Comparison of ENCODE assay signal across 1 cellular context in the genomic region with DNA sequence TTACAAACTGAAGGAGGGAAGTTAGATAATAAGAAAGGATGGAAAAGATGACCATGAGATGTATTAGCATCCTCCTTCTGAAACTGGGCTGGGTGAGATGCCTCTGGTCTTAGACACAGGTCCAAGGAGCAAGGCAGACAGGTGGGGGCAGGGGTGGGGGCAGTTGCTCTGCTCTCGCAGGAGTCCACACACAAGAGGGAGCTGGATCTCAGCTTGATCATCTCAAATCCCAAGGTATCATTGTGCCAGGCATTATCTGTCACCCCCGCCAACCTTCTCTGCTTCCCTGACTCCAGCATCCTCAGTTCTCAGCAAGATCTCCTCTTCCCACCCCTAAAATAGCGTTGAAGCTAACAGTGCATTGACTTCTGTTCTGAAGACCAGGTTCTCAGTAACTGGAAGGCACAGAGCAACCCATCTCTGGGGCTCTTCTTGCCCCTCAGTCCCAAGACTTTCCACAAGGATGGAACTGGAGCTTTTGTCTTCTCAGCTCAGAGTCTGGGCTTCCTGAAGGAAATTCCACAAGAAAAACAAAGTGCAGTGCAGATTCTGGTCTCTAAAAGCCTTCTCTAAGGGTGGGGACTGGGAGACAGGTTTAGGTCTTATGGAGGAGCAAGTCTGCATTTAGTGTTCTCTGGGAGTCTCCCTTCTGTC.
TF ChIP-seq lines count a peak whose summit lies in the region.

No MANE protein-coding gene starts in this region.

TF ChIP-seq in GM23338, 12 proteins besides CTCF, POLR2A, EP300 and RAD21 (continued from another document):
- no peak for TF ChIP-seq STAT1 (IDR thresholded peaks at IDR 0.05; ENCODE audit: unreplicated experiment)
- TF ChIP-seq, protein P1, sequence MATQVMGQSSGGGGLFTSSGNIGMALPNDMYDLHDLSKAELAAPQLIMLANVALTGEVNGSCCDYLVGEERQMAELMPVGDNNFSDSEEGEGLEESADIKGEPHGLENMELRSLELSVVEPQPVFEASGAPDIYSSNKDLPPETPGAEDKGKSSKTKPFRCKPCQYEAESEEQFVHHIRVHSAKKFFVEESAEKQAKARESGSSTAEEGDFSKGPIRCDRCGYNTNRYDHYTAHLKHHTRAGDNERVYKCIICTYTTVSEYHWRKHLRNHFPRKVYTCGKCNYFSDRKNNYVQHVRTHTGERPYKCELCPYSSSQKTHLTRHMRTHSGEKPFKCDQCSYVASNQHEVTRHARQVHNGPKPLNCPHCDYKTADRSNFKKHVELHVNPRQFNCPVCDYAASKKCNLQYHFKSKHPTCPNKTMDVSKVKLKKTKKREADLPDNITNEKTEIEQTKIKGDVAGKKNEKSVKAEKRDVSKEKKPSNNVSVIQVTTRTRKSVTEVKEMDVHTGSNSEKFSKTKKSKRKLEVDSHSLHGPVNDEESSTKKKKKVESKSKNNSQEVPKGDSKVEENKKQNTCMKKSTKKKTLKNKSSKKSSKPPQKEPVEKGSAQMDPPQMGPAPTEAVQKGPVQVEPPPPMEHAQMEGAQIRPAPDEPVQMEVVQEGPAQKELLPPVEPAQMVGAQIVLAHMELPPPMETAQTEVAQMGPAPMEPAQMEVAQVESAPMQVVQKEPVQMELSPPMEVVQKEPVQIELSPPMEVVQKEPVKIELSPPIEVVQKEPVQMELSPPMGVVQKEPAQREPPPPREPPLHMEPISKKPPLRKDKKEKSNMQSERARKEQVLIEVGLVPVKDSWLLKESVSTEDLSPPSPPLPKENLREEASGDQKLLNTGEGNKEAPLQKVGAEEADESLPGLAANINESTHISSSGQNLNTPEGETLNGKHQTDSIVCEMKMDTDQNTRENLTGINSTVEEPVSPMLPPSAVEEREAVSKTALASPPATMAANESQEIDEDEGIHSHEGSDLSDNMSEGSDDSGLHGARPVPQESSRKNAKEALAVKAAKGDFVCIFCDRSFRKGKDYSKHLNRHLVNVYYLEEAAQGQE (IDR thresholded peaks at IDR 0.05; ENCODE audit: unreplicated experiment): no peak
- TF ChIP-seq CREB1 (CRISPR knock-in tag; IDR thresholded peaks at IDR 0.05; ENCODE audit: low read depth): no peak
- TF ChIP-seq ZNF114 (CRISPR knock-in tag; IDR thresholded peaks at IDR 0.05): no peak
- TF ChIP-seq EZH2 (IDR thresholded peaks at IDR 0.05; ENCODE audit: low read depth, unreplicated experiment): no peak
- TF ChIP-seq ETS1 (IDR thresholded peaks at IDR 0.05): no peak
